Comparison of ENCODE assay signal across 1 cellular context in genomic region chr19:46786236-46787039, GRCh38.
TF ChIP-seq lines count a peak whose summit lies in the region.

No MANE protein-coding gene starts in this region.

TF ChIP-seq in GM12878, 131 proteins besides CTCF, POLR2A, EP300 and RAD21 (continued from another document):
- TF ChIP-seq NKRF (conservative IDR thresholded peaks at IDR 0.05) (peak; percentile 50), PAX8 (IDR thresholded peaks at IDR 0.05) (no peak), RCOR1 (conservative IDR thresholded peaks at IDR 0.05; ENCODE audit: low read depth, low read length) (no peak), ZBTB33 (IDR thresholded peaks at IDR 0.05) (no peak), ETV6 (conservative IDR thresholded peaks at IDR 0.05 in 1 of 2, IDR thresholded peaks at IDR 0.05 in 1 of 2; ENCODE audit: borderline replicate concordance in 1 of 2, low read depth in 1 of 2) (peak in 1 of 2 experiments; percentile 99; a peak in 2 of 4 replicates), IKZF1 (conservative IDR thresholded peaks at IDR 0.05) (peak; percentile 91)
